Comparison of ENCODE assay signal across 24 cellular contexts in genomic region chr9:86679979-86680378, GRCh38.
"Had no signal": no experiment of that assay in that cellular context is flagged by ENCODE, and none has a peak within 500 bp of the region (broad histone marks: within the 10 kb centered on the region; RNA-seq: fewer than 3 reads in every experiment).

No MANE protein-coding gene starts in this region.

- H3K4me3 ChIP-seq: colonic mucosa, esophagus squamous epithelium, gastrocnemius medialis, heart right ventricle, left lung, lower lobe of right lung, mucosa of descending colon had no signal

- FAIRE-seq: endometrium, islet of Langerhans, keratinocyte had no signal

- H3K9me3 ChIP-seq: colonic mucosa, esophagus squamous epithelium, gastrocnemius medialis, heart right ventricle, left lung, lower lobe of right lung, mucosa of descending colon had no signal

- H3K4me1 ChIP-seq: colonic mucosa, foreskin keratinocyte, gastrocnemius medialis, heart right ventricle, left lung, lower lobe of right lung had no signal

- H3K27ac ChIP-seq: colonic mucosa, epithelial cell of prostate, esophagus squamous epithelium, foreskin keratinocyte, gastrocnemius medialis, heart right ventricle, left lung, lower lobe of right lung had no signal

- H3K36me3 ChIP-seq: colonic mucosa, esophagus squamous epithelium, gastrocnemius medialis, heart right ventricle, left lung, lower lobe of right lung had no signal

- H3K27me3 ChIP-seq: colonic mucosa, esophagus squamous epithelium, foreskin keratinocyte, gastrocnemius medialis, left lung had no signal

- DNase-seq: colonic mucosa; cortex of kidney; effector CD8-positive, alpha-beta T cell; effector memory CD8-positive, alpha-beta T cell; endodermal cell; erythroblast; esophagus squamous epithelium; foreskin keratinocyte; gastrocnemius medialis; glutamatergic neuron; head of caudate nucleus; heart right ventricle; hippocampal formation; left cardiac atrium; left lung; left ventricle myocardium superior; lower lobe of right lung; mesenchymal stem cell; mucosa of descending colon; naive B cell had no signal
